Comparison of ENCODE assay signal across 4 cellular contexts in the genomic region with DNA sequence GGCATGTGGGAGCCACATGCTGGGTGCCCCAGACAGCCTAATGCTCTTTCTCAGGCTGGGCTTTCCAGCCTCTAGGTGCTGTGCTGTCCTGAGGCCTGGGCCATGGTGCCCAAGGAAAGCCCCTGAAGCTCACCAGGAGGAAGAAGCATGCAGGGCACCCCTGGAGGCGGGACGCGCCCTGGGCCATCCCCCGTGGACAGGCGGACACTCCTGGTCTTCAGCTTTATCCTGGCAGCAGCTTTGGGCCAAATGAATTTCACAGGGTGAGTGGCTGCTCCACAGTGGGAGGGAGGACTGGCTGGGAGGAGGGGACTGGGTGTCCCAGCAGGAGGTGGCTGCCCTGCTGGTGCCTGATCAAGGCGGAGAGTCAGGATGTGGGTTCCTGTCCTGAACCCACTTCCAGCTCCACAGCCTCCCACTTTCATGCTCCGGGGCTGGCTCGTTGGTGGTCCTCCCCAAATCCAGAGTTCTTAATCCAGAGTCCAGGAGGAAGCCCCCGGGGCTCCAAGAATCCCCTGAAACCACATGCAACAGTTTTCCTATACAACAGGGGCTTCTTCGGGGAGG.
TF ChIP-seq lines count a peak whose summit lies in the region.

No MANE protein-coding gene starts in this region.

TF ChIP-seq in SK-N-SH treated with all-trans-retinoic acid at 6 μM for 48 hours, 23 proteins besides CTCF, POLR2A, EP300 and RAD21 (continues in another document):
- TF ChIP-seq ZNF565 (CRISPR knock-in tag; conservative IDR thresholded peaks at IDR 0.05; ENCODE audit: low read depth): no peak
- no peak for TF ChIP-seq ARNTL (CRISPR knock-in tag; IDR thresholded peaks at IDR 0.05; ENCODE audit: borderline replicate concordance, low read depth)
- no peak for TF ChIP-seq ESRRG (CRISPR knock-in tag; IDR thresholded peaks at IDR 0.05)
- TF ChIP-seq RARB (CRISPR knock-in tag; IDR thresholded peaks at IDR 0.05): no peak
- TF ChIP-seq BACH2 (CRISPR knock-in tag; IDR thresholded peaks at IDR 0.05; ENCODE audit: borderline replicate concordance): no peak
- no peak for TF ChIP-seq ZC3H10 (CRISPR knock-in tag; IDR thresholded peaks at IDR 0.05)
- no peak for TF ChIP-seq ZNF8 (CRISPR knock-in tag; IDR thresholded peaks at IDR 0.05)
- TF ChIP-seq TOX (CRISPR knock-in tag; IDR thresholded peaks at IDR 0.05; ENCODE audit: borderline replicate concordance): no peak
- TF ChIP-seq, protein P1, sequence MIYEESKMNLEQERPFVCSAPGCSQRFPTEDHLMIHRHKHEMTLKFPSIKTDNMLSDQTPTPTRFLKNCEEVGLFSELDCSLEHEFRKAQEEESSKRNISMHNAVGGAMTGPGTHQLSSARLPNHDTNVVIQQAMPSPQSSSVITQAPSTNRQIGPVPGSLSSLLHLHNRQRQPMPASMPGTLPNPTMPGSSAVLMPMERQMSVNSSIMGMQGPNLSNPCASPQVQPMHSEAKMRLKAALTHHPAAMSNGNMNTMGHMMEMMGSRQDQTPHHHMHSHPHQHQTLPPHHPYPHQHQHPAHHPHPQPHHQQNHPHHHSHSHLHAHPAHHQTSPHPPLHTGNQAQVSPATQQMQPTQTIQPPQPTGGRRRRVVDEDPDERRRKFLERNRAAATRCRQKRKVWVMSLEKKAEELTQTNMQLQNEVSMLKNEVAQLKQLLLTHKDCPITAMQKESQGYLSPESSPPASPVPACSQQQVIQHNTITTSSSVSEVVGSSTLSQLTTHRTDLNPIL (CRISPR knock-in tag; IDR thresholded peaks at IDR 0.05; ENCODE audit: low read depth): no peak
- no peak for TF ChIP-seq OSR1 (CRISPR knock-in tag; IDR thresholded peaks at IDR 0.05)
- TF ChIP-seq, protein P2, sequence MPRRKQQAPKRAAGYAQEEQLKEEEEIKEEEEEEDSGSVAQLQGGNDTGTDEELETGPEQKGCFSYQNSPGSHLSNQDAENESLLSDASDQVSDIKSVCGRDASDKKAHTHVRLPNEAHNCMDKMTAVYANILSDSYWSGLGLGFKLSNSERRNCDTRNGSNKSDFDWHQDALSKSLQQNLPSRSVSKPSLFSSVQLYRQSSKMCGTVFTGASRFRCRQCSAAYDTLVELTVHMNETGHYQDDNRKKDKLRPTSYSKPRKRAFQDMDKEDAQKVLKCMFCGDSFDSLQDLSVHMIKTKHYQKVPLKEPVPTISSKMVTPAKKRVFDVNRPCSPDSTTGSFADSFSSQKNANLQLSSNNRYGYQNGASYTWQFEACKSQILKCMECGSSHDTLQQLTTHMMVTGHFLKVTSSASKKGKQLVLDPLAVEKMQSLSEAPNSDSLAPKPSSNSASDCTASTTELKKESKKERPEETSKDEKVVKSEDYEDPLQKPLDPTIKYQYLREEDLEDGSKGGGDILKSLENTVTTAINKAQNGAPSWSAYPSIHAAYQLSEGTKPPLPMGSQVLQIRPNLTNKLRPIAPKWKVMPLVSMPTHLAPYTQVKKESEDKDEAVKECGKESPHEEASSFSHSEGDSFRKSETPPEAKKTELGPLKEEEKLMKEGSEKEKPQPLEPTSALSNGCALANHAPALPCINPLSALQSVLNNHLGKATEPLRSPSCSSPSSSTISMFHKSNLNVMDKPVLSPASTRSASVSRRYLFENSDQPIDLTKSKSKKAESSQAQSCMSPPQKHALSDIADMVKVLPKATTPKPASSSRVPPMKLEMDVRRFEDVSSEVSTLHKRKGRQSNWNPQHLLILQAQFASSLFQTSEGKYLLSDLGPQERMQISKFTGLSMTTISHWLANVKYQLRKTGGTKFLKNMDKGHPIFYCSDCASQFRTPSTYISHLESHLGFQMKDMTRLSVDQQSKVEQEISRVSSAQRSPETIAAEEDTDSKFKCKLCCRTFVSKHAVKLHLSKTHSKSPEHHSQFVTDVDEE (CRISPR knock-in tag; IDR thresholded peaks at IDR 0.05): no peak

TF ChIP-seq in SK-N-SH, 30 proteins besides CTCF, POLR2A, EP300 and RAD21 (continues in another document):
- TF ChIP-seq, protein P3, sequence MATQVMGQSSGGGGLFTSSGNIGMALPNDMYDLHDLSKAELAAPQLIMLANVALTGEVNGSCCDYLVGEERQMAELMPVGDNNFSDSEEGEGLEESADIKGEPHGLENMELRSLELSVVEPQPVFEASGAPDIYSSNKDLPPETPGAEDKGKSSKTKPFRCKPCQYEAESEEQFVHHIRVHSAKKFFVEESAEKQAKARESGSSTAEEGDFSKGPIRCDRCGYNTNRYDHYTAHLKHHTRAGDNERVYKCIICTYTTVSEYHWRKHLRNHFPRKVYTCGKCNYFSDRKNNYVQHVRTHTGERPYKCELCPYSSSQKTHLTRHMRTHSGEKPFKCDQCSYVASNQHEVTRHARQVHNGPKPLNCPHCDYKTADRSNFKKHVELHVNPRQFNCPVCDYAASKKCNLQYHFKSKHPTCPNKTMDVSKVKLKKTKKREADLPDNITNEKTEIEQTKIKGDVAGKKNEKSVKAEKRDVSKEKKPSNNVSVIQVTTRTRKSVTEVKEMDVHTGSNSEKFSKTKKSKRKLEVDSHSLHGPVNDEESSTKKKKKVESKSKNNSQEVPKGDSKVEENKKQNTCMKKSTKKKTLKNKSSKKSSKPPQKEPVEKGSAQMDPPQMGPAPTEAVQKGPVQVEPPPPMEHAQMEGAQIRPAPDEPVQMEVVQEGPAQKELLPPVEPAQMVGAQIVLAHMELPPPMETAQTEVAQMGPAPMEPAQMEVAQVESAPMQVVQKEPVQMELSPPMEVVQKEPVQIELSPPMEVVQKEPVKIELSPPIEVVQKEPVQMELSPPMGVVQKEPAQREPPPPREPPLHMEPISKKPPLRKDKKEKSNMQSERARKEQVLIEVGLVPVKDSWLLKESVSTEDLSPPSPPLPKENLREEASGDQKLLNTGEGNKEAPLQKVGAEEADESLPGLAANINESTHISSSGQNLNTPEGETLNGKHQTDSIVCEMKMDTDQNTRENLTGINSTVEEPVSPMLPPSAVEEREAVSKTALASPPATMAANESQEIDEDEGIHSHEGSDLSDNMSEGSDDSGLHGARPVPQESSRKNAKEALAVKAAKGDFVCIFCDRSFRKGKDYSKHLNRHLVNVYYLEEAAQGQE (IDR thresholded peaks at IDR 0.05; ENCODE audit: low read depth, low read length): no peak
- no peak for TF ChIP-seq SMC3 (IDR thresholded peaks at IDR 0.05; ENCODE audit: low read depth, low read length)
- no peak for TF ChIP-seq FOXJ3 (CRISPR knock-in tag; IDR thresholded peaks at IDR 0.05)
- TF ChIP-seq MEF2A (IDR thresholded peaks at IDR 0.05; ENCODE audit: borderline replicate concordance, low read depth): no peak
- no peak for TF ChIP-seq POLR2AphosphoS5 (IDR thresholded peaks at IDR 0.05; ENCODE audit: low read depth, low read length)
- no peak for TF ChIP-seq RXRA (IDR thresholded peaks at IDR 0.05; ENCODE audit: borderline replicate concordance, low read depth)
- no peak for TF ChIP-seq RCOR1 (IDR thresholded peaks at IDR 0.05; ENCODE audit: low read length)
- no peak for TF ChIP-seq GATA2 (CRISPR knock-in tag; IDR thresholded peaks at IDR 0.05)

TF ChIP-seq in IMR-90, 13 proteins besides CTCF, POLR2A, EP300 and RAD21:
- TF ChIP-seq MXI1 (IDR thresholded peaks at IDR 0.05; ENCODE audit: borderline replicate concordance, low read depth, low read length) (no peak), CEBPB (IDR thresholded peaks at IDR 0.05; ENCODE audit: low read depth, low read length) (no peak), RFX5 (IDR thresholded peaks at IDR 0.05; ENCODE audit: low read depth, low read length) (no peak), NFE2L2 (IDR thresholded peaks at IDR 0.05; ENCODE audit: low read depth, low read length) (no peak), CHD1 (IDR thresholded peaks at IDR 0.05; ENCODE audit: low read depth, low read length) (no peak), MAFK (IDR thresholded peaks at IDR 0.05; ENCODE audit: low read depth, low read length) (no peak)

TF ChIP-seq in H1, 55 proteins besides CTCF, POLR2A, EP300 and RAD21:
- TF ChIP-seq YY1 (IDR thresholded peaks at IDR 0.05; ENCODE audit: low read depth, low read length) (no peak), NANOG (IDR thresholded peaks at IDR 0.05; ENCODE audit: insufficient read depth, low read depth, low read length, poor library complexity, severe bottlenecking) (no peak), CREB1 (IDR thresholded peaks at IDR 0.05) (no peak), RNF2 (IDR thresholded peaks at IDR 0.05; ENCODE audit: borderline replicate concordance, low read depth, low read length, missing control alignments, poor library complexity, severe bottlenecking) (no peak), SUZ12 (IDR thresholded peaks at IDR 0.05; ENCODE audit: low read length) (no peak), JUND (IDR thresholded peaks at IDR 0.05; ENCODE audit: low read length) (no peak), SP1 (IDR thresholded peaks at IDR 0.05; ENCODE audit: low read depth, low read length) (no peak), POU5F1 (IDR thresholded peaks at IDR 0.05; ENCODE audit: low read depth, low read length) (no peak), CEBPB (IDR thresholded peaks at IDR 0.05; ENCODE audit: low read depth, low read length) (no peak), SRF (IDR thresholded peaks at IDR 0.05; ENCODE audit: low read depth, low read length) (no peak), CTBP2 (IDR thresholded peaks at IDR 0.05; ENCODE audit: borderline replicate concordance, insufficient read depth, insufficient read length, low read length) (no peak), CHD1 (IDR thresholded peaks at IDR 0.05; ENCODE audit: low read depth, low read length) (no peak), ASH2L (IDR thresholded peaks at IDR 0.05; ENCODE audit: low read length) (no peak)
- TF ChIP-seq, protein P4, sequence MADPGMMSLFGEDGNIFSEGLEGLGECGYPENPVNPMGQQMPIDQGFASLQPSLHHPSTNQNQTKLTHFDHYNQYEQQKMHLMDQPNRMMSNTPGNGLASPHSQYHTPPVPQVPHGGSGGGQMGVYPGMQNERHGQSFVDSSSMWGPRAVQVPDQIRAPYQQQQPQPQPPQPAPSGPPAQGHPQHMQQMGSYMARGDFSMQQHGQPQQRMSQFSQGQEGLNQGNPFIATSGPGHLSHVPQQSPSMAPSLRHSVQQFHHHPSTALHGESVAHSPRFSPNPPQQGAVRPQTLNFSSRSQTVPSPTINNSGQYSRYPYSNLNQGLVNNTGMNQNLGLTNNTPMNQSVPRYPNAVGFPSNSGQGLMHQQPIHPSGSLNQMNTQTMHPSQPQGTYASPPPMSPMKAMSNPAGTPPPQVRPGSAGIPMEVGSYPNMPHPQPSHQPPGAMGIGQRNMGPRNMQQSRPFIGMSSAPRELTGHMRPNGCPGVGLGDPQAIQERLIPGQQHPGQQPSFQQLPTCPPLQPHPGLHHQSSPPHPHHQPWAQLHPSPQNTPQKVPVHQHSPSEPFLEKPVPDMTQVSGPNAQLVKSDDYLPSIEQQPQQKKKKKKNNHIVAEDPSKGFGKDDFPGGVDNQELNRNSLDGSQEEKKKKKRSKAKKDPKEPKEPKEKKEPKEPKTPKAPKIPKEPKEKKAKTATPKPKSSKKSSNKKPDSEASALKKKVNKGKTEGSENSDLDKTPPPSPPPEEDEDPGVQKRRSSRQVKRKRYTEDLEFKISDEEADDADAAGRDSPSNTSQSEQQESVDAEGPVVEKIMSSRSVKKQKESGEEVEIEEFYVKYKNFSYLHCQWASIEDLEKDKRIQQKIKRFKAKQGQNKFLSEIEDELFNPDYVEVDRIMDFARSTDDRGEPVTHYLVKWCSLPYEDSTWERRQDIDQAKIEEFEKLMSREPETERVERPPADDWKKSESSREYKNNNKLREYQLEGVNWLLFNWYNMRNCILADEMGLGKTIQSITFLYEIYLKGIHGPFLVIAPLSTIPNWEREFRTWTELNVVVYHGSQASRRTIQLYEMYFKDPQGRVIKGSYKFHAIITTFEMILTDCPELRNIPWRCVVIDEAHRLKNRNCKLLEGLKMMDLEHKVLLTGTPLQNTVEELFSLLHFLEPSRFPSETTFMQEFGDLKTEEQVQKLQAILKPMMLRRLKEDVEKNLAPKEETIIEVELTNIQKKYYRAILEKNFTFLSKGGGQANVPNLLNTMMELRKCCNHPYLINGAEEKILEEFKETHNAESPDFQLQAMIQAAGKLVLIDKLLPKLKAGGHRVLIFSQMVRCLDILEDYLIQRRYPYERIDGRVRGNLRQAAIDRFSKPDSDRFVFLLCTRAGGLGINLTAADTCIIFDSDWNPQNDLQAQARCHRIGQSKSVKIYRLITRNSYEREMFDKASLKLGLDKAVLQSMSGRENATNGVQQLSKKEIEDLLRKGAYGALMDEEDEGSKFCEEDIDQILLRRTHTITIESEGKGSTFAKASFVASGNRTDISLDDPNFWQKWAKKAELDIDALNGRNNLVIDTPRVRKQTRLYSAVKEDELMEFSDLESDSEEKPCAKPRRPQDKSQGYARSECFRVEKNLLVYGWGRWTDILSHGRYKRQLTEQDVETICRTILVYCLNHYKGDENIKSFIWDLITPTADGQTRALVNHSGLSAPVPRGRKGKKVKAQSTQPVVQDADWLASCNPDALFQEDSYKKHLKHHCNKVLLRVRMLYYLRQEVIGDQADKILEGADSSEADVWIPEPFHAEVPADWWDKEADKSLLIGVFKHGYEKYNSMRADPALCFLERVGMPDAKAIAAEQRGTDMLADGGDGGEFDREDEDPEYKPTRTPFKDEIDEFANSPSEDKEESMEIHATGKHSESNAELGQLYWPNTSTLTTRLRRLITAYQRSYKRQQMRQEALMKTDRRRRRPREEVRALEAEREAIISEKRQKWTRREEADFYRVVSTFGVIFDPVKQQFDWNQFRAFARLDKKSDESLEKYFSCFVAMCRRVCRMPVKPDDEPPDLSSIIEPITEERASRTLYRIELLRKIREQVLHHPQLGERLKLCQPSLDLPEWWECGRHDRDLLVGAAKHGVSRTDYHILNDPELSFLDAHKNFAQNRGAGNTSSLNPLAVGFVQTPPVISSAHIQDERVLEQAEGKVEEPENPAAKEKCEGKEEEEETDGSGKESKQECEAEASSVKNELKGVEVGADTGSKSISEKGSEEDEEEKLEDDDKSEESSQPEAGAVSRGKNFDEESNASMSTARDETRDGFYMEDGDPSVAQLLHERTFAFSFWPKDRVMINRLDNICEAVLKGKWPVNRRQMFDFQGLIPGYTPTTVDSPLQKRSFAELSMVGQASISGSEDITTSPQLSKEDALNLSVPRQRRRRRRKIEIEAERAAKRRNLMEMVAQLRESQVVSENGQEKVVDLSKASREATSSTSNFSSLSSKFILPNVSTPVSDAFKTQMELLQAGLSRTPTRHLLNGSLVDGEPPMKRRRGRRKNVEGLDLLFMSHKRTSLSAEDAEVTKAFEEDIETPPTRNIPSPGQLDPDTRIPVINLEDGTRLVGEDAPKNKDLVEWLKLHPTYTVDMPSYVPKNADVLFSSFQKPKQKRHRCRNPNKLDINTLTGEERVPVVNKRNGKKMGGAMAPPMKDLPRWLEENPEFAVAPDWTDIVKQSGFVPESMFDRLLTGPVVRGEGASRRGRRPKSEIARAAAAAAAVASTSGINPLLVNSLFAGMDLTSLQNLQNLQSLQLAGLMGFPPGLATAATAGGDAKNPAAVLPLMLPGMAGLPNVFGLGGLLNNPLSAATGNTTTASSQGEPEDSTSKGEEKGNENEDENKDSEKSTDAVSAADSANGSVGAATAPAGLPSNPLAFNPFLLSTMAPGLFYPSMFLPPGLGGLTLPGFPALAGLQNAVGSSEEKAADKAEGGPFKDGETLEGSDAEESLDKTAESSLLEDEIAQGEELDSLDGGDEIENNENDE (IDR thresholded peaks at IDR 0.05; ENCODE audit: insufficient replicate concordance, low read length): no peak
